21 cellular contexts compared by ENCODE assay signal in the genomic region with DNA sequence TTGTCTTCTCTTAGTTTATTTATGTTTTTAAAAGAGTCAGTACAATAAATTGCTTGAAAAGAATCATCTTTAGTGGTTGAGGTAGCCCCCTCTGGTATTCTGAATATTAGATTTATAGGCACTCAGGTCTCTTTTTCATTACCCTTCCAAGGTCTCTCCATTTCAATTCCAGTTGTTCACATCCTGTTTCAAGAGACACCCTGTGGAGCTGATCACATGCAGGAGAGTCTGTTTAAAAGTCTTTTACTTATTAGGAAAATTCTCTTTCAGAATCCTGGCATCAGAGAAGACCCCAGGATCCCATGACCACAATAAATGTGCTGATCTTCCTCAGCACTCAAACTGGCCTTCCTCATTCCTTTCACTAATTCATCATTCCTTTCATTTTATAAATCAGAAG.
"Had no signal": no experiment of that assay in that cellular context is flagged by ENCODE, and none has a peak within 500 bp of the region (broad histone marks: within the 10 kb centered on the region; RNA-seq: fewer than 3 reads in every experiment).

No MANE protein-coding gene starts in this region.

- H3K27me3 ChIP-seq: adrenal gland, brain microvascular endothelial cell had no signal

- H2AFZ ChIP-seq: PC-9 had no signal

- H3K9me3 ChIP-seq: adrenal gland had no signal

- H3K4me3 ChIP-seq: adrenal gland, PC-9 had no signal

- ATAC-seq: activated CD8-positive, alpha-beta T cell treated with anti-CD3 and anti-CD28 coated beads for 36 hours; activated naive CD4-positive, alpha-beta T cell treated with anti-CD3 and anti-CD28 coated beads, Interleukin-2, amount 50 U/mL, for 72 hours had no signal

- H3K27ac ChIP-seq: adrenal gland, brain microvascular endothelial cell, PC-9 had no signal

- H3K4me1 ChIP-seq: adrenal gland had no signal

- H3K36me3 ChIP-seq: adrenal gland, brain microvascular endothelial cell had no signal

- H3K4me2 ChIP-seq: PC-9 had no signal

- DNase-seq: activated CD4-positive, alpha-beta T cell treated with anti-CD3 and anti-CD28 coated beads, Interleukin-2, amount 10 ng/mL, durations not matched to agents 24 days and 14 days; activated CD4-positive, alpha-beta T cell treated with anti-CD3 and anti-CD28 coated beads, Interleukin-2, amount 50 U/mL, for 4 hours; activated CD8-positive, alpha-beta T cell treated with anti-CD3 and anti-CD28 coated beads for 36 hours; activated gamma-delta T cell treated with Interleukin-2 at 50 U/mL for 16 hours; activated naive CD4-positive, alpha-beta T cell treated with anti-CD3 and anti-CD28 coated beads for 36 hours; activated T-cell treated with anti-CD3 and anti-CD28 coated beads, Interleukin-2, amount 50 U/mL, for 1 hour; adrenal gland; brain microvascular endothelial cell; central memory CD4-positive, alpha-beta T cell; Karpas-422; KBM-7; NCI-H1105; NCI-H1417 treated with DMSO at 0.1 percent for 48 hours; NCI-H187 treated with DMSO at 0.1 percent for 48 hours; NCI-H2081; NCI-H345; NCI-H524 treated with DMSO at 0.1 percent for 48 hours; NK-92 treated with Interleukin-12 subunit alpha and Interleukin-12 subunit beta, amount 100 ng/mL, for 24 hours; PC-9; Right ventricle myocardium superior had no signal
